ENCODE assay signal across 18 cellular contexts in the genomic region with DNA sequence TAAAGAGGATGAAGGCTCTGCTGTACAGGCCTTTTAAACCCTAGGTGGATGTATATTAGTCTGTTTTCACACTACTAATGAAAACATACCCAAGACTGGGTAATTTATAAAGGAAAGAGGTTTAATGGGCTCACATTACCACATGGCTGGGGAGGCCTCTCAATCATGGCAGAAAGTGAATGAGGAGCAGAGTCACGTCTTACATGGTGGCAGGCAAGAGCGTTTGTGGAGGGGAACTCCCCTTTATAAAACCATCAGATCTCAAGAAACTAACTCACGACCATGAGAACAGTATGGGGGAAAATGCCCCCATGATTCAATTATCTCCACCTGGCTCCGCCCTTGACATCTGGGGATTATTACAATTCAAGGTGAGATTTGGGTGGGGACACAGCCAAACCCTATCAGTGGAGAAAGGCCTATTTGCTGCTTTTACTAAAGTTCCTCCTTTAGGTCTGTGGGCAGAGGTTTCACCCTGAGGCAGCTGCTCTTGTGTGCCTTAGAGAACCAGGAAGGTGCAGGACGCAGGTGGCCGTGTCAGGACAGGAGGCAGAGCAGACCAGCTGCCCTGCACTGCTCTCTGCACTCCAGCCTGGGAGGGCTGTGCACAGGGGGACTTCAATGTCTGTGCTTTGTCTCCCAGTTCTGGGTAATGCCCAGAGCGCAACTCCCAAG.
DNase-seq lines count a peak whose midpoint lies in the region; ATAC-seq and TF ChIP-seq lines count a peak whose summit lies in the region.
"Had no signal": no experiment of that assay in that cellular context is flagged by ENCODE, and none has a peak within 500 bp of the region (broad histone marks: within the 10 kb centered on the region; RNA-seq: fewer than 3 reads in every experiment).

No MANE protein-coding gene starts in this region.

- H3K9me3 ChIP-seq in BLaER1 treated with 17β-estradiol and CSF1 and Interleukin-3, amounts not matched to agents 10 nM and 100 nM (replicated peaks in 1 of 11): no peaks in the 10 kb centered on the region
- H3K9me3 ChIP-seq in lower lobe of right lung: no peaks in the 10 kb centered on the region

- intact Hi-C loops in lower lobe of right lung (cut with DNase I): no loop called here

- H3K4me1 ChIP-seq in BLaER1 treated with 17β-estradiol and CSF1 and Interleukin-3, amounts not matched to agents 10 nM and 100 nM: peaks cover 12 to 50% (median 35%) of the 10 kb centered on the region in 10 experiments
- no peaks in the 10 kb centered on the region for H3K4me1 ChIP-seq in lower lobe of right lung

- no peak overlapping the region; a peak in 1 of 22 replicates for H3K9ac ChIP-seq in BLaER1 treated with 17β-estradiol and CSF1 and Interleukin-3, amounts not matched to agents 10 nM and 100 nM

- H3K36me3 ChIP-seq in BLaER1 treated with 17β-estradiol and CSF1 and Interleukin-3, amounts not matched to agents 10 nM and 100 nM: no peaks in the 10 kb centered on the region
- no peaks in the 10 kb centered on the region for H3K36me3 ChIP-seq in lower lobe of right lung

- H3K27me3 ChIP-seq in BLaER1 treated with 17β-estradiol and CSF1 and Interleukin-3, amounts not matched to agents 10 nM and 100 nM: no peaks in the 10 kb centered on the region
- H3K27me3 ChIP-seq in lower lobe of right lung (ENCODE audit: low read depth): no peaks in the 10 kb centered on the region

- no peak overlapping the region for H3K4me3 ChIP-seq in BLaER1 treated with 17β-estradiol and CSF1 and Interleukin-3, amounts not matched to agents 10 nM and 100 nM
- H3K4me3 ChIP-seq in lower lobe of right lung: no peak overlapping the region

- TF ChIP-seq CTCF in lower lobe of right lung (IDR thresholded peaks at IDR 0.05): no peak

- no peak for ATAC-seq in lower lobe of right lung
- ATAC-seq: PC-3 had no signal

- DNase-seq in NOMO-1 (lab: John Stamatoyannopoulos, UW; ENCODE audit: unreplicated experiment in 2 of 2): peak; percentile 7 to 14
- no peak for DNase-seq in NOMO-1 treated with dmso at 0.1 percent for 144 hours (lab: John Stamatoyannopoulos, UW; ENCODE audit: unreplicated experiment)
- peak; percentile 8 for DNase-seq in NOMO-1 treated with DMSO at 0.1 percent for 48 hours (lab: John Stamatoyannopoulos, UW; ENCODE audit: unreplicated experiment)
- peak; percentile 21 for DNase-seq in lower lobe of right lung
- no peak for DNase-seq in AG08396 (ENCODE audit: low spot score)
- no peak for DNase-seq in activated CD4-positive, alpha-beta T cell treated with anti-CD3 and anti-CD28 coated beads for 1 hour
- DNase-seq in germinal center (ENCODE audit: low spot score): no peak
- DNase-seq: 8988T; DMS 273 treated with DMSO at 0.1 percent for 48 hours; NCI-H1048; NCI-H1436 treated with DMSO at 0.1 percent for 48 hours; NCI-H2029 treated with DMSO at 0.1 percent for 48 hours; NCI-H2171 treated with DMSO at 0.1 percent for 48 hours; NCI-H446 treated with DMSO at 0.1 percent for 48 hours; NK-92 treated with Interleukin-12 subunit alpha and Interleukin-12 subunit beta, amount 100 ng/mL, for 24 hours; PC-3 had no signal

- H4K20me1 ChIP-seq in BLaER1 treated with 17β-estradiol and CSF1 and Interleukin-3, amounts not matched to agents 10 nM and 100 nM: no peaks in the 10 kb centered on the region

- no peak overlapping the region for H3K27ac ChIP-seq in BLaER1 treated with 17β-estradiol and CSF1 and Interleukin-3, amounts not matched to agents 10 nM and 100 nM
- no peak overlapping the region for H3K27ac ChIP-seq in lower lobe of right lung
- H3K27ac ChIP-seq: RWPE1 had no signal

- H3K4me2 ChIP-seq in BLaER1 treated with 17β-estradiol and CSF1 and Interleukin-3, amounts not matched to agents 10 nM and 100 nM: peak overlapping the region in 9 of 11 experiments; percentile 1 to 51 (median 38); a peak in 11 of 22 replicates

Comparison
In these comparisons a context has a peak if more than half of its experiments do, and no peak if none do; other contexts are left out.
1. DNase-seq: peak in NOMO-1 (2 of 2), NOMO-1 treated with DMSO at 0.1 percent for 48 hours (single experiment) and lower lobe of right lung (single experiment); none in NOMO-1 treated with dmso at 0.1 percent for 144 hours (single experiment), AG08396 (single experiment), activated CD4-positive, alpha-beta T cell treated with anti-CD3 and anti-CD28 coated beads for 1 hour (single experiment) and germinal center (single experiment).